ENCODE assay signal across 27 cellular contexts in genomic region chr2:223701761-223702160, GRCh38.
"Had no signal": no experiment of that assay in that cellular context is flagged by ENCODE, and none has a peak within 500 bp of the region (broad histone marks: within the 10 kb centered on the region; RNA-seq: fewer than 3 reads in every experiment).

No MANE protein-coding gene starts in this region.

- DNase-seq: dorsolateral prefrontal cortex; effector CD4-positive, alpha-beta T cell; foreskin fibroblast; heart right ventricle; hippocampal formation; immature natural killer cell; islet precursor cell; left ventricle myocardium superior; lower lobe of right lung; naive B cell; stimulated activated CD4-positive, alpha-beta T cell treated with anti-CD3 and anti-CD28 coated beads, Interleukin-12 subunit alpha, Interleukin-12 subunit beta, amount 100 ng/mL, for 4 hours; stimulated activated CD4-positive, alpha-beta T cell treated with anti-CD3 and anti-CD28 coated beads, Interleukin-1b, Interleukin-23, amount 100 ng/mL, for 48 hours; stimulated activated CD4-positive, alpha-beta T cell treated with anti-CD3 and anti-CD28 coated beads, Interleukin-4, amount 100 ng/mL, for 1 hour; stimulated activated CD8-positive, alpha-beta memory T cell treated with anti-CD3 and anti-CD28 coated beads, Interleukin-4, amount 100 ng/mL, for 48 hours; stimulated activated naive CD4-positive, alpha-beta T cell; stimulated activated naive CD8-positive, alpha-beta T cell treated with anti-CD3 and anti-CD28 coated beads, Interleukin-15, amount 100 ng/mL, for 72 hours; transverse colon; upper lobe of right lung; uterus had no signal

- ATAC-seq: gastroesophageal sphincter; heart right ventricle; left ventricle myocardium superior; lower lobe of right lung; natural killer cell treated with Interleukin-12 subunit alpha and Interleukin-12 subunit beta and Interleukin-15 and Interleukin-18, amount 100 ng/mL, for 72 hours; sciatic nerve; stimulated activated naive CD8-positive, alpha-beta T cell treated with anti-CD3 and anti-CD28 coated beads, Interleukin-15, amount 100 ng/mL, for 72 hours; upper lobe of right lung had no signal

- H2AFZ ChIP-seq: parathyroid adenoma had no signal

- H3K79me2 ChIP-seq: parathyroid adenoma had no signal

- H3K36me3 ChIP-seq: gastroesophageal sphincter, heart right ventricle, lower lobe of right lung, neutrophil, suprapubic skin, transverse colon, upper lobe of right lung, uterus had no signal

- H3K4me2 ChIP-seq: smooth muscle cell had no signal

- H3K4me1 ChIP-seq: gastroesophageal sphincter, lower lobe of right lung, parathyroid adenoma, suprapubic skin, transverse colon, upper lobe of right lung, uterus had no signal

- H3K27ac ChIP-seq: dorsolateral prefrontal cortex, gastroesophageal sphincter, heart right ventricle, lower lobe of right lung, neutrophil, parathyroid adenoma, suprapubic skin, transverse colon, upper lobe of right lung, uterus had no signal

- H3K9ac ChIP-seq: parathyroid adenoma had no signal

- H3K4me3 ChIP-seq: dorsolateral prefrontal cortex, gastroesophageal sphincter, heart right ventricle, lower lobe of right lung, smooth muscle cell, suprapubic skin, transverse colon, upper lobe of right lung, uterus had no signal

- FAIRE-seq: colon had no signal

- H3K9me3 ChIP-seq: gastroesophageal sphincter, heart right ventricle, lower lobe of right lung, neutrophil, suprapubic skin, transverse colon, upper lobe of right lung, uterus had no signal

- H3K27me3 ChIP-seq: dorsolateral prefrontal cortex, gastroesophageal sphincter, heart right ventricle, suprapubic skin, transverse colon, upper lobe of right lung, uterus had no signal
